ENCODE assay signal across 25 cellular contexts in genomic region chr1:59243544-59243943, GRCh38.
DNase-seq lines count a peak whose midpoint lies in the region; ATAC-seq and TF ChIP-seq lines count a peak whose summit lies in the region.
"Had no signal": no experiment of that assay in that cellular context is flagged by ENCODE, and none has a peak within 500 bp of the region (broad histone marks: within the 10 kb centered on the region; RNA-seq: fewer than 3 reads in every experiment).

No MANE protein-coding gene starts in this region.

- DNase-seq in NCI-H2196 (lab: John Stamatoyannopoulos, UW; ENCODE audit: unreplicated experiment) (peak; percentile 6), NCI-H2196 treated with DMSO at 0.1 percent for 48 hours (lab: John Stamatoyannopoulos, UW; ENCODE audit: unreplicated experiment) (no peak), NCI-H2171 treated with DMSO at 0.1 percent for 48 hours (lab: John Stamatoyannopoulos, UW) (peak; percentile 72), RPMI8226 (peak; percentile 36), medulla oblongata (ENCODE audit: extremely low spot score) (no peak), midbrain (lab: John Stamatoyannopoulos, UW) (no peak), GM13977 (ENCODE audit: low spot score) (no peak)
- DNase-seq: activated CD4-positive, alpha-beta memory T cell treated with anti-CD3 and anti-CD28 coated beads, Interleukin-2, amount 10 ng/mL, durations not matched to agents 7 days and 5 days; aorta; DMS79; effector memory CD4-positive, alpha-beta T cell; erythroblast; glutamatergic neuron; H9; islet precursor cell; Karpas-422; left ventricle myocardium superior; MV-4-11; NCI-H226; retina; small intestine had no signal

- no peak for TF ChIP-seq CTCF in GM13977 (IDR thresholded peaks at IDR 0.05; ENCODE audit: extremely low read depth, insufficient read depth, missing control alignments)

- in situ Hi-C loops in GM13977 (cut with MboI; ENCODE audit: low pct_unique_long_range_greater_than_20kb, low sequenced_read_pairs, unreplicated experiment): no loop called here

- ATAC-seq in GM18907 (IDR thresholded peaks at IDR 0.05; ENCODE audit: unreplicated experiment): no peak
- ATAC-seq: activated CD4-positive, CD25-positive, alpha-beta regulatory T cell treated with anti-CD3 and anti-CD28 coated beads, Interleukin-2, amount 50 U/mL, for 24 hours; HepG2; left ventricle myocardium superior; natural killer cell treated with Interleukin-12 subunit alpha and Interleukin-12 subunit beta and Interleukin-15 and Interleukin-18, amount 100 ng/mL, for 72 hours had no signal

Comparison
In these comparisons a context has a peak if more than half of its experiments do, and no peak if none do; other contexts are left out.
1. DNase-seq: peak in NCI-H2196 (single experiment), NCI-H2171 treated with DMSO at 0.1 percent for 48 hours (single experiment) and RPMI8226 (single experiment); none in NCI-H2196 treated with DMSO at 0.1 percent for 48 hours (single experiment), medulla oblongata (single experiment), midbrain (single experiment) and GM13977 (single experiment).